ENCODE assay signal across 10 cellular contexts in the genomic region with DNA sequence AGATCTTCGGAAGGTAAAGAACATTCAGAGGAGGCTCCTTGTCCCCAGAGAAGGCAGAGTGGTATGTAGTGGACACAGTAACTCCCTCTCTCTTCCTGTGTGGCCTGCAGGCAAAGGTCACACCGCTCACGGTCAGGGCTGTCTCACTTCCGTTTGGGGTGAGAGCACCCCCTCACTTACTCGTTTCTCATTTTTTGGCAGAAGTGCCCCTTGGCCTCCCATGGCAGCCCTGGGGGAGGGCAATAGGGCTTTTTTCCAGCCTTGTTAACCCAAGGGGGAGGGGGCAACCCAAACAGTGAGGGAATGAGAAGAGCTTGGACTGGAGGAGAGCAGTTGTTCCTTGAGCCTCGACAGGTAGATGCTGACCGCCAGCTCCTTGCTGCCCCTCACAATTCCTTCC. TPM values are rescaled to one million over a fixed set of nuclear protein-coding genes. Genes with fewer than 3 reads are reported as not detected.
A peak's percentile ranks its signal among the peaks of the same experiment; 100 is the strongest.
DNase-seq lines count a peak whose midpoint lies in the region; ATAC-seq and TF ChIP-seq lines count a peak whose summit lies in the region.
"Had no signal": no experiment of that assay in that cellular context is flagged by ENCODE, and none has a peak within 500 bp of the region (broad histone marks: within the 10 kb centered on the region; RNA-seq: fewer than 3 reads in every experiment).

No MANE protein-coding gene starts in this region.

- DNase-seq in EL (peak; percentile 60), osteoblast (ENCODE audit: insufficient read length, low spot score, missing footprints) (peak; percentile 61), NCI-H1048 (lab: John Stamatoyannopoulos, UW) (no peak), cerebellum (ENCODE audit: low spot score) (no peak)
- DNase-seq in effector memory CD8-positive, alpha-beta T cell: no peak
- DNase-seq: effector memory CD4-positive, alpha-beta T cell; KBM-7 had no signal

- peak overlapping the region; percentile 94 for H3K27ac ChIP-seq in osteoblast (ENCODE audit: low read depth, low read length)

- no peak overlapping the region for H3K4me3 ChIP-seq in osteoblast (ENCODE audit: insufficient read depth, low read length)

- TF ChIP-seq CTCF in osteoblast (IDR thresholded peaks at IDR 0.05; ENCODE audit: extremely low read depth, low read depth, low read length): no peak

- no peaks in the 10 kb centered on the region for H4K20me1 ChIP-seq in osteoblast (ENCODE audit: insufficient read depth, low read length)

- H3K4me2 ChIP-seq in osteoblast (ENCODE audit: insufficient read depth, low read length): no peak overlapping the region

- peak overlapping the region; percentile 80 for H2AFZ ChIP-seq in osteoblast (ENCODE audit: low read length)

- ATAC-seq in HG02870 (IDR thresholded peaks at IDR 0.05; ENCODE audit: unreplicated experiment) (peak; percentile 44), GM21717 (IDR thresholded peaks at IDR 0.05; ENCODE audit: unreplicated experiment) (no peak), HG02588 (IDR thresholded peaks at IDR 0.05; ENCODE audit: unreplicated experiment) (no peak)
- ATAC-seq in effector memory CD8-positive, alpha-beta T cell (replicated peaks): no peak

- H3K27me3 Mint-ChIP-seq in effector memory CD8-positive, alpha-beta T cell: no peaks in the 10 kb centered on the region

- peaks cover 4% of the 10 kb centered on the region for H3K36me3 Mint-ChIP-seq in effector memory CD8-positive, alpha-beta T cell (ENCODE audit: insufficient read depth)

- no peaks in the 10 kb centered on the region for H3K79me2 ChIP-seq in osteoblast (ENCODE audit: insufficient read depth, low read length)

- no peaks in the 10 kb centered on the region for H3K27me3 ChIP-seq in osteoblast (ENCODE audit: insufficient read depth, low read length)

- H3K4me1 Mint-ChIP-seq in effector memory CD8-positive, alpha-beta T cell (ENCODE audit: low read depth in 2 of 2): peaks cover 29 to 40% of the 10 kb centered on the region in 2 donors

- peak overlapping the region; percentile 76 to 88 for H3K27ac Mint-ChIP-seq in effector memory CD8-positive, alpha-beta T cell

- H3K9me3 ChIP-seq in osteoblast (ENCODE audit: low read depth, low read length): no peaks in the 10 kb centered on the region

- H3K4me3 Mint-ChIP-seq in effector memory CD8-positive, alpha-beta T cell: peak overlapping the region; percentile 60 to 63

- H3K4me1 ChIP-seq in osteoblast (ENCODE audit: insufficient read depth, low read length): peaks cover 32% of the 10 kb centered on the region

- H3K9me3 Mint-ChIP-seq in effector memory CD8-positive, alpha-beta T cell: no peaks in the 10 kb centered on the region

- H3K36me3 ChIP-seq in osteoblast (ENCODE audit: insufficient read depth, low read length): no peaks in the 10 kb centered on the region

RNA-seq across cellular contexts. Expression of a gene that starts 31.8 kb away (rescaled TPM):
- total RNA-seq in osteoblast: 344 and 474 TPM in 2 replicates
- total RNA-seq in cerebellum: 12.3 TPM

Comparison
In these comparisons a context has a peak if more than half of its experiments do, and no peak if none do; other contexts are left out.
1. DNase-seq: peak in EL (single experiment) and osteoblast (single experiment); none in effector memory CD8-positive, alpha-beta T cell (0 of 3), NCI-H1048 (single experiment) and cerebellum (single experiment).
2. RNA of a gene that starts 31.8 kb away (total RNA-seq): 344 to 474 TPM in osteoblast; 12.3 TPM in cerebellum (single experiment); every median in the first group is over 10 times any median in the second.